Comparison of ENCODE assay signal across 11 cellular contexts in the genomic region with DNA sequence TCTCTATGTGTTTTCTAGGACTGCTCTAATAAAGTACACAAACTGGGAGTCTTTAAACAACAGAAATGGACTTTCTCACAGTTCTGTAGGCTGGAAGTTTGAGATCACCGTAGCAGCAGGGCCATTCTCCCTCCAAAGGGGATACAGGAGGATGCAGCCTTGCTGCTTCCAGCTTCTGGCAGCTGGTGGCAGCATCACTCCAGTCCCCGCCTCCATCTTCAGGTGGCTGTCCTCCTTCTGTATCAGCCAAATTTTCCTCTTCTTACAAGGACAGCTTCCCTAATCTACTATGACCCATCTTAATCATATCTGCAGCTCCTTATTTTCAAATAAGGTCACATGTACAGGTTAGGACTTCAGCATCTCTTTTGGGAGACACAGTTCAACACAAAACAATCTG. TPM values are rescaled to one million over a fixed set of nuclear protein-coding genes. Genes with fewer than 3 reads are reported as not detected.
DNase-seq lines count a peak whose midpoint lies in the region; ATAC-seq, FAIRE-seq and TF ChIP-seq lines count a peak whose summit lies in the region.
"Not testable (repeated sequence)": the region's sequence is repeated elsewhere in the genome, so short reads cannot be mapped to it uniquely, and the experiment has no call there.
"Had no signal": no experiment of that assay in that cellular context is flagged by ENCODE, and none has a peak within 500 bp of the region (broad histone marks: within the 10 kb centered on the region; RNA-seq: fewer than 3 reads in every experiment).

No MANE protein-coding gene starts in this region.

- H3K9me2 ChIP-seq in OCI-LY7 (ENCODE audit: insufficient read depth, low read length), result not testable (repeated sequence)

- H3K9ac ChIP-seq in GM12878 (ENCODE audit: control insufficient read depth, insufficient read depth, low read length); HepG2 (ENCODE audit: insufficient read depth, low read depth, low read length): not testable (repeated sequence)

- H3K4me1 Mint-ChIP-seq in progenitor cell of endocrine pancreas (ENCODE audit: low read depth), result not testable (repeated sequence)

- SMC1A ChIA-PET in GM12878 (lab: Charles Lee; ENCODE audit: uncharacterized antibody, unreplicated experiment), result interaction anchor here (1.5 kb wide), 1 partner anchor 61 kb away, joined by 3 read pairs; no protein-coding TSS in a partner anchor

- H3K27ac ChIP-seq in AG04450 (ENCODE audit: low read depth, low read length); OCI-LY7 (ENCODE audit: low read depth, low read length, poor library complexity, severe bottlenecking); GM12878 (ENCODE audit: control insufficient read depth, insufficient read depth); HepG2 (ENCODE audit: extremely low read length, insufficient read depth, low read length): not testable (repeated sequence)

- H2AFZ ChIP-seq in OCI-LY7 (ENCODE audit: low read length); GM12878 (ENCODE audit: control insufficient read depth, low read depth, low read length); HepG2 (ENCODE audit: low read length): not testable (repeated sequence)

- H3K4me3 Mint-ChIP-seq in progenitor cell of endocrine pancreas (ENCODE audit: low read depth), result not testable (repeated sequence)

- in situ Hi-C loops in GM12878 (cut with MboI), result not testable (repeated sequence)
- in situ Hi-C loops in HepG2 (cut with HindIII; ENCODE audit: extremely low pct_ligation_motif_present, low pct_unique_long_range_greater_than_20kb), result loop anchor here (10.0 kb wide), 1 partner anchor 1408 kb away; no protein-coding TSS in a partner anchor

- not testable (repeated sequence) for H3K4me3 ChIP-seq in AG04450 (ENCODE audit: low read depth, low read length); GM12864 (ENCODE audit: low read depth, low read length); OCI-LY7 (ENCODE audit: low read depth, low read length, poor library complexity, severe bottlenecking); GM12878; HepG2 (replicated peaks in 1 of 3; ENCODE audit: insufficient read depth in 1 of 3, low read depth in 2 of 3, low read length in 3 of 3)

- intact Hi-C loops in OCI-LY7 (cut with micrococcal nuclease; ENCODE audit: unreplicated experiment); GM12878 (cut with micrococcal nuclease; ENCODE audit: unreplicated experiment); HepG2 (cut with micrococcal nuclease; ENCODE audit: unreplicated experiment): not testable (repeated sequence)

- H3K79me2 ChIP-seq in OCI-LY7 (ENCODE audit: insufficient read depth, low read depth, low read length); GM12878 (ENCODE audit: control insufficient read depth, insufficient read depth, low read length); HepG2 (ENCODE audit: insufficient read depth, low read length): not testable (repeated sequence)

- POLR2A ChIA-PET in AG04450 (lab: Yijun Ruan, JAX); GM12878 (lab: Charles Lee); HepG2 (lab: Yijun Ruan, JAX): not testable (repeated sequence)
- POLR2A ChIA-PET in OCI-LY7 (lab: Charles Lee), result interaction anchor here (0.7 kb wide), 1 partner anchor 54 kb away, joined by 3 read pairs; no protein-coding TSS in a partner anchor

- not testable (repeated sequence) for TF ChIP-seq RAD21 in GM12878 (IDR thresholded peaks at IDR 0.05; ENCODE audit: insufficient read depth, low read depth, low read length); HepG2 (CRISPR knock-in tag; IDR thresholded peaks at IDR 0.05)

- H3K4me2 ChIP-seq in OCI-LY7 (ENCODE audit: low read length); GM12878 (ENCODE audit: control insufficient read depth, insufficient read depth); HepG2 (ENCODE audit: low read depth, low read length): not testable (repeated sequence)

- not testable (repeated sequence) for BruUV-seq in OCI-LY7 (replicated peaks; lab: Mats Ljungman, UMichigan); GM12878 (replicated peaks; lab: Mats Ljungman, UMichigan); HepG2 (replicated peaks; lab: Mats Ljungman, UMichigan)

- DNase-seq in AG04450 (ENCODE audit: low read depth, low spot score); GM12864 (ENCODE audit: low read depth); OCI-LY7 (ENCODE audit: low spot score); GM12878 (ENCODE audit: low read depth, low spot score); HepG2 (ENCODE audit: low spot score); progenitor cell of endocrine pancreas (ENCODE audit: low spot score, unreplicated experiment): not testable (repeated sequence)
- peak; percentile 49 for DNase-seq in HT-29 (ENCODE audit: low spot score)

- not testable (repeated sequence) for H3K27me3 Mint-ChIP-seq in progenitor cell of endocrine pancreas

- peak; percentile 16; the same call in 1 of the 2 replicates for TF ChIP-seq CTCF in AG04450 (IDR thresholded peaks at IDR 0.05; ENCODE audit: low read depth, low read length)
- peak; percentile 18 for TF ChIP-seq CTCF in GM12864 (IDR thresholded peaks at IDR 0.05; ENCODE audit: low read depth, low read length, missing control alignments)
- peak; percentile 38; the same call in 1 of the 2 replicates for TF ChIP-seq CTCF in OCI-LY7 (conservative IDR thresholded peaks at IDR 0.05; ENCODE audit: low read length)
- TF ChIP-seq CTCF in GM12878 (IDR thresholded peaks at IDR 0.05 in 2 of 3, conservative IDR thresholded peaks at IDR 0.05 in 1 of 3; ENCODE audit: control insufficient read depth in 2 of 3, extremely low read depth in 1 of 3, insufficient read depth in 1 of 3, low read depth in 3 of 3, low read length in 3 of 3), result peak in 2 of 3 experiments; percentile 10 to 20; a peak in 2 of 6 replicates
- 0 out of 2 replicates have a peak, but pooled peaks have one; percentile 28 for TF ChIP-seq CTCF in HepG2 (CRISPR knock-in tag; IDR thresholded peaks at IDR 0.05)
- TF ChIP-seq CTCF in progenitor cell of endocrine pancreas (IDR thresholded peaks at IDR 0.05; ENCODE audit: unreplicated experiment), result peak; percentile 34

- not testable (repeated sequence) for H3K9me3 Mint-ChIP-seq in progenitor cell of endocrine pancreas (ENCODE audit: low read depth)

- 15% methylated on average over 2 of the region's 2 CpGs for WGBS in GM12878 (ENCODE audit: insufficient coverage, insufficient replicate concordance, low lambda C conversion rate, missing lambda C conversion rate)
- WGBS in HepG2 (ENCODE audit: low lambda C conversion rate), result 13% methylated on average over 2 of the region's 2 CpGs

- CTCF ChIA-PET in AG04450 (lab: Charles Lee), result interaction anchor here (1.2 kb wide), 2 partner anchors 240 to 433 kb away, joined by 3 to 6 read pairs; a partner anchor contains a TSS
- CTCF ChIA-PET in OCI-LY7 (lab: Charles Lee; ENCODE audit: unreplicated experiment); GM12878 (lab: Yijun Ruan, JAX); HepG2 (lab: Yijun Ruan, JAX; ENCODE audit: low intra/inter-chr PET ratio, low total read pairs): not testable (repeated sequence)

- H3K9me3 ChIP-seq in AG04450 (ENCODE audit: control insufficient read depth, insufficient read depth, low read length); OCI-LY7 (ENCODE audit: low read length); GM12878 (replicated peaks; ENCODE audit: control insufficient read depth, insufficient read depth, low read length); HepG2 (ENCODE audit: low read length): not testable (repeated sequence)

- not testable (repeated sequence) for H3K27ac Mint-ChIP-seq in progenitor cell of endocrine pancreas

- peak; percentile 70 for ATAC-seq in GM12878
- ATAC-seq in esophagus mucosa, result peak; percentile 58
- ATAC-seq in HepG2, result peak; percentile 86

- not testable (repeated sequence) for H3K27me3 ChIP-seq in AG04450 (ENCODE audit: control insufficient read depth, insufficient read depth, low read length); GM12878 (replicated peaks in 1 of 2; ENCODE audit: control insufficient read depth in 2 of 2, insufficient read depth in 2 of 2, low read length in 1 of 2); HepG2 (ENCODE audit: control insufficient read depth in 1 of 2, insufficient read depth in 2 of 2, low read length in 2 of 2)

- H3K36me3 ChIP-seq in OCI-LY7 (ENCODE audit: insufficient read depth, low read length); GM12878 (ENCODE audit: control insufficient read depth in 2 of 2, insufficient read depth in 2 of 2, low read length in 1 of 2); HepG2 (replicated peaks in 1 of 2; ENCODE audit: control insufficient read depth in 1 of 2, insufficient read depth in 2 of 2, low read length in 2 of 2): not testable (repeated sequence)

- H3K4me1 ChIP-seq in OCI-LY7 (ENCODE audit: insufficient read depth, low read length, poor library complexity, severe bottlenecking); GM12878 (ENCODE audit: control insufficient read depth, insufficient read depth, low read length); HepG2 (ENCODE audit: insufficient read depth, low read length): not testable (repeated sequence)

- H3K36me3 Mint-ChIP-seq in progenitor cell of endocrine pancreas (ENCODE audit: insufficient read depth), result not testable (repeated sequence)

- RAD21 ChIA-PET in GM12878 (lab: Charles Lee; ENCODE audit: unreplicated experiment), result not testable (repeated sequence)

- not testable (repeated sequence) for TF ChIP-seq EP300 in GM12878 (IDR thresholded peaks at IDR 0.05; ENCODE audit: borderline replicate concordance in 1 of 2, control insufficient read depth in 1 of 2, low read depth in 2 of 2, low read length in 2 of 2); HepG2 (IDR thresholded peaks at IDR 0.05; ENCODE audit: low read depth in 2 of 2, low read length in 2 of 2); HepG2 (CRISPR knock-in tag; IDR thresholded peaks at IDR 0.05; ENCODE audit: borderline replicate concordance)

- not testable (repeated sequence) for FAIRE-seq in GM12878 (lab: Jason Lieb, UNC); HepG2 (lab: Jason Lieb, UNC)

- TF ChIP-seq POLR2A in GM12878 (IDR thresholded peaks at IDR 0.05; ENCODE audit: low read depth, low read length); HepG2 (IDR thresholded peaks at IDR 0.05; ENCODE audit: insufficient read depth in 1 of 2, low read depth in 2 of 2, low read length in 2 of 2): not testable (repeated sequence)

- not testable (repeated sequence) for H4K20me1 ChIP-seq in OCI-LY7 (ENCODE audit: insufficient read depth, low read length); GM12878 (ENCODE audit: control insufficient read depth, insufficient read depth); HepG2 (ENCODE audit: insufficient read depth, low read length)

RNA-seq across cellular contexts. Expression of a gene that starts 13.1 kb away (rescaled TPM):
- 0.11 and 0.20 TPM in 2 replicates for polyA plus RNA-seq in AG04450 (2011; rRNA removed)
- polyA minus RNA-seq in AG04450 (2011; rRNA and poly(A)+ RNA removed), result 0.09 and 0.22 TPM in 2 replicates
- total RNA-seq in HT-29 (2014; rRNA removed; shearing (Covaris generic)), result 0.61 TPM in 1 of 2 replicates, not detected in the other
- not detected in 2 replicates for total RNA-seq in OCI-LY7 (2014; rRNA removed; shearing (Covaris generic))
- total RNA-seq in OCI-LY7 (2022), result not detected in 2 replicates
- not detected in 2 replicates for total RNA-seq in GM12878 (2013; cell fraction: nucleolus; rRNA removed)
- total RNA-seq in GM12878 (2014; rRNA removed), result not detected in 2 replicates
- not detected in 2 replicates for total RNA-seq in GM12878 (2014; rRNA removed; fragmentation: Illumina TruSeq; extraction: Trizol)
- not detected in 2 replicates for total RNA-seq in GM12878 (2021)
- polyA plus RNA-seq in GM12878 (2011; ENCODE audit: low read depth), result not detected
- polyA plus RNA-seq in GM12878 (2011; rRNA removed), result not detected in 2 replicates
- polyA plus RNA-seq in GM12878 (2011; cell fraction: cytosol; rRNA removed), result not detected in 2 replicates
- polyA plus RNA-seq in GM12878 (2011; cell fraction: nucleus; rRNA removed), result not detected in 2 replicates
- polyA plus RNA-seq in GM12878 (2012), result not detected in 2 replicates
- polyA plus RNA-seq in GM12878 (2014; fragmentation: Illumina TruSeq; extraction: Trizol), result not detected in 2 replicates
- not detected for polyA plus RNA-seq in GM12878 (2014; fragmentation: Nextera tagmentation; extraction: Ambion mirVana)
- polyA plus RNA-seq in GM12878 (2014; rRNA removed), result not detected in 2 replicates
- polyA plus RNA-seq in GM12878 (2016; fragmentation: Nextera tagmentation; extraction: Ambion mirVana), result not detected
- not detected in 2 replicates for polyA minus RNA-seq in GM12878 (2011; rRNA and poly(A)+ RNA removed)
- not detected in 2 replicates for polyA minus RNA-seq in GM12878 (2011; cell fraction: cytosol; rRNA and poly(A)+ RNA removed)
- not detected in 2 replicates for polyA minus RNA-seq in GM12878 (2011; cell fraction: nucleus; rRNA and poly(A)+ RNA removed)
- not detected for total RNA-seq in esophagus mucosa
- total RNA-seq in HepG2 (2016; rRNA removed; fragmentation: Illumina TruSeq; extraction: Trizol), result not detected in 2 replicates
- not detected in 2 replicates for total RNA-seq in HepG2 (2016; cell fraction: cytosol; rRNA removed; fragmentation: Illumina TruSeq; extraction: Trizol; ENCODE audit: low read depth)
- total RNA-seq in HepG2 (2016; cell fraction: insoluble cytoplasmic fraction; rRNA removed; fragmentation: Illumina TruSeq; extraction: Trizol), result not detected in 2 replicates
- not detected in 2 replicates for total RNA-seq in HepG2 (2016; cell fraction: membrane; rRNA removed; fragmentation: Illumina TruSeq; extraction: Trizol)
- not detected in 2 replicates for total RNA-seq in HepG2 (2016; cell fraction: nucleus; rRNA removed; fragmentation: Illumina TruSeq; extraction: Trizol)
- polyA plus RNA-seq in HepG2 (2011; rRNA removed), result not detected in 2 replicates
- polyA plus RNA-seq in HepG2 (2011; cell fraction: cytosol; rRNA removed), result not detected in 2 replicates
- polyA plus RNA-seq in HepG2 (2011; cell fraction: nucleus; rRNA removed), result not detected in 2 replicates
- polyA plus RNA-seq in HepG2 (2012), result not detected in 2 replicates
- not detected in 2 replicates for polyA plus RNA-seq in HepG2 (2016; cell fraction: cytosol; fragmentation: Illumina TruSeq; extraction: Trizol; ENCODE audit: low read depth)
- not detected in 2 replicates for polyA plus RNA-seq in HepG2 (2016; cell fraction: insoluble cytoplasmic fraction; fragmentation: Illumina TruSeq; extraction: Trizol; ENCODE audit: low read depth)
- polyA plus RNA-seq in HepG2 (2016; cell fraction: membrane; fragmentation: Illumina TruSeq; extraction: Trizol; ENCODE audit: low read depth), result not detected in 2 replicates
- polyA plus RNA-seq in HepG2 (2016; cell fraction: nucleus; fragmentation: Illumina TruSeq; extraction: Trizol; ENCODE audit: insufficient read depth, low read depth), result not detected in 2 replicates
- not detected in 2 replicates for polyA minus RNA-seq in HepG2 (2011; rRNA and poly(A)+ RNA removed; ENCODE audit: low replicate concordance)
- polyA minus RNA-seq in HepG2 (2011; cell fraction: cytosol; rRNA and poly(A)+ RNA removed), result not detected in 2 replicates
- not detected in 2 replicates for polyA minus RNA-seq in HepG2 (2011; cell fraction: nucleus; rRNA and poly(A)+ RNA removed)
- not detected in 2 replicates for total RNA-seq in progenitor cell of endocrine pancreas
- total RNA-seq: G401; lung microvascular endothelial cell; T-helper 1 cell treated with Interleukin-12 subunit alpha and Interleukin-12 subunit beta and Interleukin-4 antibody, amounts not matched to agents 30 ng/mL and 1 ng/mL, for 36 hours had no signal
